Comparison of ENCODE assay signal across 28 cellular contexts in the genomic region with DNA sequence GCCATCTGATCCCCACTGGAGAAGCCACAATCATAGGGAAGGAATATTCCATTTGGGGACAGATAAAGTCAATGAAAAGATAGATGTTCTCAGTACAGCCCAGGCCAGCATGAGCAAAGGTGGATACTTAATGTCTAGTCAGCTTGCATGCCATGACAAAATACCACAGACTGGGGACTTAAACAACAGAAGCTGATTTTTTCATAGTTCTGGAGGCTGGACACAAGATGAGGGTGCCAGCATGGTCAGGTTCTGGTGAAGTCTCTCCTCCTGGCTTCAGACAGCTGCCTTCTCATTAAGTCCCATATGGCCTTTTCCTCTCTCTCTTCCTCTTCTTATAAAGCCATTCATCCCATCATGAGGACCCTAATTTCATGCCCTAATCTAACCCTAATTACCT.
"Had no signal": no experiment of that assay in that cellular context is flagged by ENCODE, and none has a peak within 500 bp of the region (broad histone marks: within the 10 kb centered on the region; RNA-seq: fewer than 3 reads in every experiment).

No MANE protein-coding gene starts in this region.

- H3K79me2 ChIP-seq: hepatocyte had no signal

- DNase-seq: heart right ventricle; kidney glomerular epithelial cell; left colon; left lung; lower lobe of right lung; mesendoderm; naive thymus-derived CD4-positive, alpha-beta T cell; nucleus accumbens; pancreas; posterior cingulate gyrus; retina; right cardiac atrium; stimulated activated CD4-positive, alpha-beta T cell treated with anti-CD3 and anti-CD28 coated beads, Interleukin-12 subunit alpha, Interleukin-12 subunit beta, amount 100 ng/mL, for 4 hours; stimulated activated CD4-positive, alpha-beta T cell treated with anti-CD3 and anti-CD28 coated beads, Interleukin-15, amount 100 ng/mL, for 24 hours; stimulated activated CD4-positive, alpha-beta T cell treated with anti-CD3 and anti-CD28 coated beads, Interleukin-2, amount 100 ng/mL, for 24 hours; stimulated activated CD4-positive, alpha-beta T cell treated with anti-CD3 and anti-CD28 coated beads, Interleukin-4, amount 100 ng/mL, for 1 hour; stimulated activated naive B cell treated with anti-CD40 and anti-IgM and Interleukin-4, amounts not matched to agents 10 μg/mL and 1 μg/mL and 100 μg/mL, for 72 hours; stimulated activated naive CD8-positive, alpha-beta T cell treated with anti-CD3 and anti-CD28 coated beads, Interleukin-15, Interleukin-2, amounts not matched to agents 100 U/mL and 50 U/mL, for 24 hours; stomach; testis; thyroid gland; transverse colon; upper lobe of right lung had no signal

- H3K4me3 ChIP-seq: heart right ventricle, hepatocyte, left lung, lower lobe of right lung, pancreas, prostate gland, skin epidermis, stomach, testis, thyroid gland, transverse colon, upper lobe of right lung had no signal

- H3K4me2 ChIP-seq: hepatocyte had no signal

- ATAC-seq: heart right ventricle; left lung; lower lobe of right lung; naive thymus-derived CD4-positive, alpha-beta T cell; natural killer cell treated with Interleukin-12 subunit alpha and Interleukin-12 subunit beta and Interleukin-15 and Interleukin-18, amount 100 ng/mL, for 72 hours; pancreas; right cardiac atrium; sciatic nerve; stimulated activated naive B cell treated with anti-CD40 and anti-IgM and Interleukin-4, amounts not matched to agents 10 μg/mL and 1 μg/mL and 100 μg/mL, for 72 hours; stimulated activated naive CD8-positive, alpha-beta T cell treated with anti-CD3 and anti-CD28 coated beads, Interleukin-15, Interleukin-2, amounts not matched to agents 100 U/mL and 50 U/mL, for 24 hours; upper lobe of right lung had no signal

- H3K27ac ChIP-seq: hepatocyte, left lung, lower lobe of right lung, pancreas, prostate gland, skin epidermis, testis, thyroid gland, transverse colon, upper lobe of right lung had no signal

- H2AFZ ChIP-seq: hepatocyte had no signal

- H3K9me3 ChIP-seq: heart right ventricle, left lung, lower lobe of right lung, pancreas, prostate gland, stomach, testis, thyroid gland, transverse colon, upper lobe of right lung had no signal

- H3K36me3 ChIP-seq: heart right ventricle, left lung, lower lobe of right lung, pancreas, prostate gland, stomach, thyroid gland, transverse colon, upper lobe of right lung had no signal

- H3K4me1 ChIP-seq: pancreas, prostate gland, testis, upper lobe of right lung had no signal

- H3K27me3 ChIP-seq: hepatocyte, left lung, pancreas, stomach, testis, thyroid gland, transverse colon, upper lobe of right lung had no signal
